In the genomic region with DNA sequence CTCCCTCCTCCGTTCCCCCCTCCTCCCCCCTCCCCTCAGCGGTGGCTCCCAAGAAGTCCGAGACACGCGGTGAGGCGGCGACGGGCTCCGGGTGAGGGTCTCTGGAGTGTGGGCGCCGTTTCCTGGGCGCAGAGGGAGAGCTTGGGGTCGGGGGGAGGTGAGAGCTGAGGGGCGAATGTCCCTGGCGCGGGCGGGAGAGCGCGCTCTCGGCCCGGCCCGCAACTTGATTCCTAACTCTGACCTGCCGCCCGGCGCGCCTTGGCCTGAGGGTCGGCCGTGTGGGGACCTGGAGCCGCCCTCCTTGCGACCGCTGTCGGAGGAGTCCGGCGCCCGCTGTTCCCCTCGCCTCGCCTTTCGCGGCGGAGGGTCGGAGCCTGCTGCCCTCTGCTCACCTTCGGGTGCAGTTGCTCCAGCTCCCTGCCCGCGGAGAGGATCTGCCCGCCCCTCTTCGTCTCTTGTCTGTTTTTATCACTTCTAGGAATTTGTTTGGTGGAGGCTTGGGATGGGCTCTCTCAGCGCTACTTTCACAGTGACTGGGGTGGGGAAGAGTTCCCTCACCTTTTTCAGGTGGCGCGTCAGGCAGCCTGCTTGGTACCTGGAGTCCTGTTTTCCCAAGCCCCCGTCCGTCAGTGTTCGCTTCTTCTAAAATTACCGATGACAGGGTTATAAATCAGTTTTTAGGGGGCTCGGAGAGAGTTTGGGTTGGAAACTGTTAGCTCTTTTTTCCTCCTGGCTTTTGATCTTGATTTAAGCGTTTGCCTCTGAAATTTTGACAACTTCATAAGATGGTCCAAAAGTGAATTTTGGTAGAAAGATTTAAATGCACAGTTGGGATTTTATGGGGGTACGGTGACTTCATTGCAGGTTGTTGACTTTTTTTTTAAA, we compare ENCODE assay signal across 8 cellular contexts. TPM values are rescaled to one million over a fixed set of nuclear protein-coding genes. Genes with fewer than 3 reads are reported as not detected.
A peak's percentile ranks its signal among the peaks of the same experiment; 100 is the strongest.
DNase-seq lines count a peak whose midpoint lies in the region; ATAC-seq and TF ChIP-seq lines count a peak whose summit lies in the region.

No MANE protein-coding gene starts in this region.

- peak overlapping the region; percentile 99 for H3K4me3 Mint-ChIP-seq in T-helper 1 cell treated with Interleukin-12 subunit alpha and Interleukin-12 subunit beta and Interleukin-4 antibody, amounts not matched to agents 30 μg/mL and 1 μg/mL, for 36 hours
- peak overlapping the region; percentile 98 for H3K4me3 Mint-ChIP-seq in mesothelial cell of epicardium

- no peaks in the 10 kb centered on the region for H3K9me3 Mint-ChIP-seq in T-helper 1 cell treated with Interleukin-12 subunit alpha and Interleukin-12 subunit beta and Interleukin-4 antibody, amounts not matched to agents 30 μg/mL and 1 μg/mL, for 36 hours
- no peaks in the 10 kb centered on the region for H3K9me3 Mint-ChIP-seq in mesothelial cell of epicardium

- under 1% methylated on average over 56 of the region's 56 CpGs for WGBS in thymus

- H3K36me3 ChIP-seq in duodenal mucosa (ENCODE audit: control insufficient read depth in 1 of 2, insufficient read depth in 2 of 2, low read length in 2 of 2), result no peaks in the 10 kb centered on the region
- H3K36me3 ChIP-seq in thymus (ENCODE audit: control insufficient read depth, insufficient read depth), result no peaks in the 10 kb centered on the region

- peak; percentile 32 for ATAC-seq in HG03571 (IDR thresholded peaks at IDR 0.05; ENCODE audit: unreplicated experiment)

- H3K27ac Mint-ChIP-seq in T-helper 1 cell treated with Interleukin-12 subunit alpha and Interleukin-12 subunit beta and Interleukin-4 antibody, amounts not matched to agents 30 μg/mL and 1 μg/mL, for 36 hours, result peak overlapping the region; percentile 96
- H3K27ac Mint-ChIP-seq in mesothelial cell of epicardium, result peak overlapping the region; percentile 99

- H3K9me3 ChIP-seq in duodenal mucosa (ENCODE audit: control insufficient read depth in 1 of 2, low read length in 2 of 2), result no peaks in the 10 kb centered on the region
- H3K9me3 ChIP-seq in thymus (ENCODE audit: control insufficient read depth), result no peaks in the 10 kb centered on the region

- H3K4me1 ChIP-seq in duodenal mucosa (ENCODE audit: control insufficient read depth in 1 of 2, insufficient read depth in 2 of 2, low read length in 2 of 2), result peaks cover 17% of the 10 kb centered on the region in 2 donors
- peaks cover 2% of the 10 kb centered on the region for H3K4me1 ChIP-seq in thymus (ENCODE audit: control insufficient read depth, insufficient read depth, low read length)

- H3K4me3 ChIP-seq in duodenal mucosa (ENCODE audit: low read depth in 1 of 2, low read length in 2 of 2), result peak overlapping the region; percentile 73
- peak overlapping the region; percentile 94 for H3K4me3 ChIP-seq in thymus (ENCODE audit: low read length)

- DNase-seq in ELF-1 (ENCODE audit: low read depth, low spot score) (peak; percentile 85), GM20000 (ENCODE audit: low spot score) (peak; percentile 56), mesothelial cell of epicardium (ENCODE audit: low spot score in 2 of 2, unreplicated experiment in 2 of 2) (no peak), D341Med (ENCODE audit: low spot score) (no peak)

- H3K27ac ChIP-seq in duodenal mucosa (ENCODE audit: low read depth, low read length), result peak overlapping the region; percentile 91
- peak overlapping the region; percentile 82 for H3K27ac ChIP-seq in thymus (ENCODE audit: low read depth)

- H3K27me3 ChIP-seq in duodenal mucosa (ENCODE audit: control insufficient read depth in 1 of 2, insufficient read depth in 2 of 2, low read length in 2 of 2), result no peaks in the 10 kb centered on the region
- no peaks in the 10 kb centered on the region for H3K27me3 ChIP-seq in thymus (ENCODE audit: control insufficient read depth, insufficient read depth)

- no peak for TF ChIP-seq CTCF in GM20000 (IDR thresholded peaks at IDR 0.05; ENCODE audit: extremely low read depth, missing control alignments)
- TF ChIP-seq CTCF in mesothelial cell of epicardium (IDR thresholded peaks at IDR 0.05; ENCODE audit: unreplicated experiment), result no peak

- H3K9ac ChIP-seq in duodenal mucosa (ENCODE audit: low read depth in 1 of 2, low read length in 2 of 2), result peak overlapping the region; percentile 66 to 94

- peaks cover 39% of the 10 kb centered on the region for H3K4me1 Mint-ChIP-seq in T-helper 1 cell treated with Interleukin-12 subunit alpha and Interleukin-12 subunit beta and Interleukin-4 antibody, amounts not matched to agents 30 μg/mL and 1 μg/mL, for 36 hours (ENCODE audit: low read depth)
- peaks cover 34% of the 10 kb centered on the region for H3K4me1 Mint-ChIP-seq in mesothelial cell of epicardium

- H3K27me3 Mint-ChIP-seq in T-helper 1 cell treated with Interleukin-12 subunit alpha and Interleukin-12 subunit beta and Interleukin-4 antibody, amounts not matched to agents 30 μg/mL and 1 μg/mL, for 36 hours (ENCODE audit: low read depth), result peaks cover 7% of the 10 kb centered on the region
- H3K27me3 Mint-ChIP-seq in mesothelial cell of epicardium (ENCODE audit: low read depth), result no peaks in the 10 kb centered on the region

- peaks cover 7% of the 10 kb centered on the region for H3K36me3 Mint-ChIP-seq in T-helper 1 cell treated with Interleukin-12 subunit alpha and Interleukin-12 subunit beta and Interleukin-4 antibody, amounts not matched to agents 30 μg/mL and 1 μg/mL, for 36 hours (ENCODE audit: low read depth)
- peaks cover 4% of the 10 kb centered on the region for H3K36me3 Mint-ChIP-seq in mesothelial cell of epicardium

RNA-seq across cellular contexts. Expression of gene ADIPOR2, which starts 0.5 kb away (rescaled TPM):
- 77.2 to 87.3 TPM (median 77.4 TPM) in 3 replicates for total RNA-seq in mesothelial cell of epicardium
- polyA plus RNA-seq in thymus, result 25.6 TPM

Comparison
In these comparisons a context has a peak if more than half of its experiments do, and no peak if none do; other contexts are left out.
1. DNase-seq: peak in ELF-1 (single experiment) and GM20000 (single experiment); none in mesothelial cell of epicardium (0 of 2) and D341Med (single experiment).